In the genomic region with DNA sequence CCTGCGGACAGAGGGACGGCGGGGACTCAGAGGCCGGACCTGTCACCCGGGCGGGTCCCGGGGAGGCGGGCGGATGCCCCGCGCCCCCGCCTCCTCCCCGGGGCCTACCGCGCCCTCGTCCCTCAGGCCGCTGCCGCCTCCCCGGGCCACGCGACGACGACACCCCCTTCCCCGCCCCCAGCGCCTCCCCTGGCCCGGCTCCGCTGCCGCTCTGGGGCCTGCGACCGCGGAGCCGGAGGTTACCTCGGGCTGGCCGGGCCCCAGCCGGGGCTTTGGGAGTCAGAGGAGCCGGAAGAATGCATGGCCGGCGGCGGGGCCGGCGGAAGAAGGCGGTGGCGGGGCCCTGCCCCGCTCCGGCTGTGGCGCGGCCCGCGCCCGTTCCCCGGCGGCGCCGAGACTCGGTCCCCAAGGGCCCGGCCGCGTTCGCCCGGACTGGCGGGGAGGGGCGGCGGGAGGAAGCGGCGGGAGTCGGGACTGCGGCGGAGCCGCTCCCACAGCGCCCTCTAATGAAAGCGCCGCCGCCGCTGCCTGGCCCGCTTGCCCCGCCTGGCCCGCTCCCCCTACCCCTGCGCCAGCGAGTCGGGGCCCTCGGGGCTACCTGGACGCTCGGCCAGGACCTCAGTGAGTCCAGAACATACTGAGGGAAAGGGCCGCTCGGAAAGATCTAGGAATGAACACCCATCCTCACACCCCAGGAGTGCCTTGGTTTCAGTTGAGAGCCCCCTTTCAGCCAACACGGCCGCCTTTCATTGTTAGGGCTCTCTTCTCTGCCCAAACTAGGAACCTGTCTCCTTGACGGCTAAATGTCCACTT, we compare ENCODE assay signal across 8 cellular contexts. TPM values are rescaled to one million over a fixed set of nuclear protein-coding genes. Genes with fewer than 3 reads are reported as not detected.
DNase-seq lines count a peak whose midpoint lies in the region; ATAC-seq and TF ChIP-seq lines count a peak whose summit lies in the region.

A gene with protein sequence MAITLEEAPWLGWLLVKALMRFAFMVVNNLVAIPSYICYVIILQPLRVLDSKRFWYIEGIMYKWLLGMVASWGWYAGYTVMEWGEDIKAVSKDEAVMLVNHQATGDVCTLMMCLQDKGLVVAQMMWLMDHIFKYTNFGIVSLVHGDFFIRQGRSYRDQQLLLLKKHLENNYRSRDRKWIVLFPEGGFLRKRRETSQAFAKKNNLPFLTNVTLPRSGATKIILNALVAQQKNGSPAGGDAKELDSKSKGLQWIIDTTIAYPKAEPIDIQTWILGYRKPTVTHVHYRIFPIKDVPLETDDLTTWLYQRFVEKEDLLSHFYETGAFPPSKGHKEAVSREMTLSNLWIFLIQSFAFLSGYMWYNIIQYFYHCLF (minus strand): TSS at position 434 of the 813 bp plus-strand sequence. CDS start 1,467 bp downstream, outside the sequence.

- peak within 1 kb of the TSS; percentile 43 for H4K91ac ChIP-seq in IMR-90 (ENCODE audit: insufficient read depth, low read depth, low read length)

- peak; percentile 56 for TF ChIP-seq POLR2A in IMR-90 (IDR thresholded peaks at IDR 0.05; ENCODE audit: low read depth, low read length)

- H2AK9ac ChIP-seq in IMR-90 (replicated peaks; ENCODE audit: low read depth, low read length, poor library complexity), result peak within 1 kb of the TSS; percentile 76

- H2BK5ac ChIP-seq in IMR-90 (ENCODE audit: low read depth, low read length, poor library complexity, severe bottlenecking), result peak within 1 kb of the TSS; percentile 25

- POLR2A ChIA-PET in IMR-90 (lab: Charles Lee; ENCODE audit: unreplicated experiment), result no interaction called here

- peak within 1 kb of the TSS; percentile 71 for H4K5ac ChIP-seq in IMR-90 (ENCODE audit: low read depth, low read length)

- peaks cover 10 to 16% of the 10 kb centered on the region in 2 experiments; a peak in 3 of 4 replicates for H3K79me1 ChIP-seq in IMR-90 (ENCODE audit: low read depth in 1 of 2, low read length in 2 of 2)

- H3K9me3 ChIP-seq in IMR-90 (ENCODE audit: control insufficient read depth, insufficient read depth, low read length), result no peaks in the 10 kb centered on the region
- no peaks in the 10 kb centered on the region for H3K9me3 ChIP-seq in neuron (ENCODE audit: low read length)

- H3K4me1 ChIP-seq in IMR-90 (ENCODE audit: control insufficient read depth, insufficient read depth, low read length) (peaks cover 12% of the 10 kb centered on the region), foreskin keratinocyte (peaks cover 10% of the 10 kb centered on the region), neuron (ENCODE audit: insufficient read depth, low read length) (peaks cover 8% of the 10 kb centered on the region)

- peak within 1 kb of the TSS; percentile 37; the same call in 1 of the 2 replicates for H3K18ac ChIP-seq in IMR-90 (ENCODE audit: low read depth, low read length)

- intact Hi-C loops in IMR-90 (cut with micrococcal nuclease), result loop anchor here (1.0 to 5.0 kb wide), 3 partner anchors 132 to 202 kb away; no protein-coding TSS in a partner anchor

- CTCF ChIA-PET in IMR-90 (lab: Yijun Ruan, JAX), result no interaction called here

- H2BK20ac ChIP-seq in IMR-90 (ENCODE audit: low read depth, low read length), result no peak within 1 kb of the TSS

- H3K9me1 ChIP-seq in IMR-90 (ENCODE audit: insufficient read depth, low read length), result no peaks in the 10 kb centered on the region

- TF ChIP-seq CTCF in IMR-90 (conservative IDR thresholded peaks at IDR 0.05; ENCODE audit: low read depth, low read length) (peak; percentile 69), foreskin keratinocyte (conservative IDR thresholded peaks at IDR 0.05) (peak; percentile 86), subcutaneous adipose tissue (IDR thresholded peaks at IDR 0.05; ENCODE audit: low read depth) (no peak)

- H4K20me1 ChIP-seq in IMR-90 (ENCODE audit: insufficient read depth, low read length), result 0 out of 2 replicates have a peak, but pooled peaks cover 7% of the 10 kb centered on the region

- peak within 1 kb of the TSS; percentile 45; the same call in 1 of the 3 replicates for H2BK15ac ChIP-seq in IMR-90 (ENCODE audit: low read depth, low read length)

- peak; percentile 45 for TF ChIP-seq RAD21 in IMR-90 (IDR thresholded peaks at IDR 0.05; ENCODE audit: low read length)

- DNase-seq in DMS53 (lab: John Stamatoyannopoulos, UW) (peak; percentile 93), IMR-90 (peak; percentile 52), SIG-M5 treated with dmso at 0.1 percent for 504 hours (lab: John Stamatoyannopoulos, UW; ENCODE audit: unreplicated experiment) (peak; percentile 64), foreskin keratinocyte (peak in 1 of 2 donors; percentile 23)
- DNase-seq in activated gamma-delta T cell treated with anti-CD3 and anti-CD28 coated beads, Interleukin-2, amount 50 U/mL, for 16 hours (ENCODE audit: low read depth), result peak; percentile 54

- peak within 1 kb of the TSS; percentile 72 for H3K14ac ChIP-seq in IMR-90 (replicated peaks; ENCODE audit: low read depth, low read length)

- H2AK5ac ChIP-seq in IMR-90 (ENCODE audit: low read depth, low read length), result peak within 1 kb of the TSS; percentile 27; the same call in 1 of the 2 replicates

- H3K56ac ChIP-seq in IMR-90 (ENCODE audit: extremely low read depth, insufficient read depth, low read length), result peak within 1 kb of the TSS; percentile 71; the same call in 1 of the 2 replicates

- ATAC-seq in GM21515 (IDR thresholded peaks at IDR 0.05; ENCODE audit: unreplicated experiment) (peak; percentile 59), IMR-90 (ENCODE audit: low read depth) (peak; percentile 91), foreskin keratinocyte (peak; percentile 94)

- H3K4ac ChIP-seq in IMR-90 (ENCODE audit: low read depth, low read length), result peak within 1 kb of the TSS; percentile 67

- in situ Hi-C loops in IMR-90 (cut with MboI; ENCODE audit: low sequenced_read_pairs), result no loop called here

- H3K36me3 ChIP-seq in IMR-90 (ENCODE audit: control insufficient read depth, insufficient read depth, low read length) (no peaks in the 10 kb centered on the region; the same call in 1 of the 2 replicates), neuron (ENCODE audit: insufficient read depth, low read length) (no peaks in the 10 kb centered on the region)

- peak within 1 kb of the TSS; percentile 92 for H2AFZ ChIP-seq in IMR-90 (replicated peaks; ENCODE audit: low read length, poor library complexity)
- H2AFZ ChIP-seq in neuron (ENCODE audit: low read depth, low read length), result peak within 1 kb of the TSS; percentile 80

- H3K9ac ChIP-seq in IMR-90 (ENCODE audit: low read depth, low read length), result peak within 1 kb of the TSS; percentile 76

- dilution Hi-C loops in IMR-90 (cut with HindIII; ENCODE audit: low sequenced_read_pairs, unreplicated experiment), result no loop called here

- H3K4me3 ChIP-seq in IMR-90 (ENCODE audit: insufficient read depth, low read depth, low read length), result peak within 1 kb of the TSS; percentile 81
- peak within 1 kb of the TSS; percentile 92 for H3K4me3 ChIP-seq in neuron (ENCODE audit: low read length)

- H2BK120ac ChIP-seq in IMR-90 (ENCODE audit: low read depth, low read length), result peak within 1 kb of the TSS; percentile 75

- H3K23ac ChIP-seq in IMR-90 (ENCODE audit: low read depth, low read length), result peak within 1 kb of the TSS; percentile 74

- WGBS in IMR-90 (ENCODE audit: extremely low coverage in 2 of 2, insufficient read length in 1 of 2), 2 experiments, result 1% methylated on average over 34 of the region's 88 CpGs; no CpG with 5 or more reads in 1 of the 2 experiments

- peak within 1 kb of the TSS; percentile 100 for H3K4me2 ChIP-seq in IMR-90 (ENCODE audit: low read depth, low read length)

- no TSS peak for BruUV-seq in IMR-90 (replicated peaks; lab: Mats Ljungman, UMichigan)

- H4K8ac ChIP-seq in IMR-90 (ENCODE audit: low read depth in 2 of 2, low read length in 2 of 2), result peak within 1 kb of the TSS; percentile 66 to 80

- H3K27ac ChIP-seq in IMR-90 (ENCODE audit: insufficient read depth, low read length), result peak within 1 kb of the TSS; percentile 39
- H3K27ac ChIP-seq in foreskin keratinocyte, result peak within 1 kb of the TSS; percentile 27

- no peaks in the 10 kb centered on the region for H3K27me3 ChIP-seq in IMR-90 (ENCODE audit: control insufficient read depth, insufficient read depth, low read length)
- no peaks in the 10 kb centered on the region for H3K27me3 ChIP-seq in foreskin keratinocyte
- peaks cover 9% of the 10 kb centered on the region for H3K27me3 ChIP-seq in neuron (ENCODE audit: insufficient read depth, low read length)

TF ChIP-seq in IMR-90, 13 proteins besides CTCF, POLR2A, EP300 and RAD21:
- TF ChIP-seq, protein P1, sequence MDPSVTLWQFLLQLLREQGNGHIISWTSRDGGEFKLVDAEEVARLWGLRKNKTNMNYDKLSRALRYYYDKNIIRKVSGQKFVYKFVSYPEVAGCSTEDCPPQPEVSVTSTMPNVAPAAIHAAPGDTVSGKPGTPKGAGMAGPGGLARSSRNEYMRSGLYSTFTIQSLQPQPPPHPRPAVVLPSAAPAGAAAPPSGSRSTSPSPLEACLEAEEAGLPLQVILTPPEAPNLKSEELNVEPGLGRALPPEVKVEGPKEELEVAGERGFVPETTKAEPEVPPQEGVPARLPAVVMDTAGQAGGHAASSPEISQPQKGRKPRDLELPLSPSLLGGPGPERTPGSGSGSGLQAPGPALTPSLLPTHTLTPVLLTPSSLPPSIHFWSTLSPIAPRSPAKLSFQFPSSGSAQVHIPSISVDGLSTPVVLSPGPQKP (IDR thresholded peaks at IDR 0.05; ENCODE audit: borderline replicate concordance, low read depth, low read length), result no peak
- TF ChIP-seq MAZ (IDR thresholded peaks at IDR 0.05; ENCODE audit: borderline replicate concordance, low read depth, low read length), result peak; percentile 60; the same call in 1 of the 2 replicates
- peak; percentile 10; the same call in 1 of the 2 replicates for TF ChIP-seq MXI1 (IDR thresholded peaks at IDR 0.05; ENCODE audit: borderline replicate concordance, low read depth, low read length)

RNA-seq across cellular contexts. Expression of the gene that starts here (rescaled TPM):
- total RNA-seq in IMR-90 (2012; rRNA removed) (13.6 and 25.6 TPM in 2 replicates), foreskin keratinocyte (30.9 and 32.1 TPM in 2 replicates), subcutaneous adipose tissue (100 to 1,000 TPM in 1 of 4 donors, 10 to 100 TPM in 3; 57.8 to 131 (median 73.7) TPM)
- polyA plus RNA-seq in IMR-90 (2012; rRNA removed) (6.7 and 7.2 TPM in 2 replicates), foreskin keratinocyte (6.5 and 7.5 TPM in 2 replicates)
- 1.1 and 2.6 TPM in 2 replicates for polyA plus RNA-seq in IMR-90 (2012; cell fraction: cytosol; rRNA removed)
- polyA plus RNA-seq in IMR-90 (2012; cell fraction: nucleus; rRNA removed; ENCODE audit: low replicate concordance), result 1.9 and 7.3 TPM in 2 replicates
